In genomic region chr2:130728549-130729310, GRCh38 we compare ENCODE assay signal across 8 cellular contexts. TPM values are rescaled to one million over a fixed set of nuclear protein-coding genes. Genes with fewer than 3 reads are reported as not detected.
A peak's percentile ranks its signal among the peaks of the same experiment; 100 is the strongest.
DNase-seq lines count a peak whose midpoint lies in the region; TF ChIP-seq lines count a peak whose summit lies in the region.

A gene with protein sequence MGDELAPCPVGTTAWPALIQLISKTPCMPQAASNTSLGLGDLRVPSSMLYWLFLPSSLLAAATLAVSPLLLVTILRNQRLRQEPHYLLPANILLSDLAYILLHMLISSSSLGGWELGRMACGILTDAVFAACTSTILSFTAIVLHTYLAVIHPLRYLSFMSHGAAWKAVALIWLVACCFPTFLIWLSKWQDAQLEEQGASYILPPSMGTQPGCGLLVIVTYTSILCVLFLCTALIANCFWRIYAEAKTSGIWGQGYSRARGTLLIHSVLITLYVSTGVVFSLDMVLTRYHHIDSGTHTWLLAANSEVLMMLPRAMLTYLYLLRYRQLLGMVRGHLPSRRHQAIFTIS (plus strand): TSS chr2:130729070. CDS start chr2:130729152, 82 bp downstream.

- TF ChIP-seq CTCF in esophagus muscularis mucosa (IDR thresholded peaks at IDR 0.05) (no peak), spleen (IDR thresholded peaks at IDR 0.05 in 8 of 11, conservative IDR thresholded peaks at IDR 0.05 in 3 of 11) (no peak)

- H3K9me3 ChIP-seq in HUES64 (ENCODE audit: insufficient read depth, low read depth, low read length) (no peaks in the 10 kb centered on the region), NT2/D1 (ENCODE audit: insufficient read depth, low read length) (no peaks in the 10 kb centered on the region), esophagus muscularis mucosa (no peaks in the 10 kb centered on the region), spleen (no peaks in the 10 kb centered on the region)

- no peak for DNase-seq in NT2/D1 (ENCODE audit: low read depth, low spot score)
- peak; percentile 90 for DNase-seq in esophagus muscularis mucosa (ENCODE audit: extremely low spot score)
- peak; percentile 68 for DNase-seq in spleen
- no peak for DNase-seq in ecto neural progenitor cell (ENCODE audit: low spot score)
- no peak for DNase-seq in SIG-M5 treated with dmso at 0.1 percent for 504 hours (lab: John Stamatoyannopoulos, UW; ENCODE audit: unreplicated experiment)
- DNase-seq in UCSD-AML1 (lab: John Stamatoyannopoulos, UW; ENCODE audit: unreplicated experiment) = no peak
- no peak for DNase-seq in nucleus accumbens (lab: John Stamatoyannopoulos, UW)

- TF ChIP-seq POLR2A in esophagus muscularis mucosa (IDR thresholded peaks at IDR 0.05; ENCODE audit: low read depth) (no peak), spleen (IDR thresholded peaks at IDR 0.05) (no peak)

- H3K9ac ChIP-seq in HUES64 (ENCODE audit: low read depth, low read length) (peak within 1 kb of the TSS; percentile 15; the same call in 1 of the 2 replicates), NT2/D1 (ENCODE audit: insufficient read length, low read depth) (peak within 1 kb of the TSS; percentile 79)

- H3K4me1 ChIP-seq in HUES64 (ENCODE audit: insufficient read depth, low read length) = no peaks in the 10 kb centered on the region
- H3K4me1 ChIP-seq in NT2/D1 (ENCODE audit: insufficient read depth, insufficient read length) = peaks cover 7% of the 10 kb centered on the region
- H3K4me1 ChIP-seq in esophagus muscularis mucosa = peaks cover 19 to 21% (median 20%) of the 10 kb centered on the region in 4 donors
- H3K4me1 ChIP-seq in spleen = peaks cover 9 to 24% (median 21%) of the 10 kb centered on the region in 6 donors

- H3K4me3 ChIP-seq in HUES64 (ENCODE audit: low read length) (peak within 1 kb of the TSS; percentile 66), NT2/D1 (ENCODE audit: insufficient read length, low read depth) (peak within 1 kb of the TSS; percentile 81), esophagus muscularis mucosa (peak within 1 kb of the TSS; percentile 52 to 68 (median 62)), spleen (peak within 1 kb of the TSS in 7 of 8 donors; percentile 40 to 74 (median 44))

- H3K36me3 ChIP-seq in HUES64 (ENCODE audit: insufficient read depth, low read length) (no peaks in the 10 kb centered on the region), NT2/D1 (ENCODE audit: insufficient read depth, insufficient read length, low read length) (no peaks in the 10 kb centered on the region), esophagus muscularis mucosa (no peaks in the 10 kb centered on the region), spleen (no peaks in the 10 kb centered on the region)

- 90% methylated on average over 8 of the region's 8 CpGs for WGBS in HUES64
- 79% methylated on average over 7 of the region's 8 CpGs for WGBS in esophagus muscularis mucosa
- WGBS in spleen, 5 donors = 69 to 87% (median 76%) methylated on average over 4 to 8 of the region's 8 CpGs

- intact Hi-C loops in esophagus muscularis mucosa (cut with DNase I) (no loop called here), spleen (cut with DNase I; ENCODE audit: low total_unique reads) (no loop called here)

- H3K27me3 ChIP-seq in HUES64 (ENCODE audit: insufficient read depth, low read length) (peaks cover 19% of the 10 kb centered on the region), NT2/D1 (ENCODE audit: insufficient read depth, insufficient read length) (peaks cover 30% of the 10 kb centered on the region), esophagus muscularis mucosa (peaks cover 0 to 3% (median 0%) of the 10 kb centered on the region in 4 donors), spleen (replicated peaks in 1 of 7) (peaks cover 0 to 29% (median 8%) of the 10 kb centered on the region in 7 donors)

- no peak for TF ChIP-seq EP300 in esophagus muscularis mucosa (IDR thresholded peaks at IDR 0.05)

- H3K27ac ChIP-seq in HUES64 (ENCODE audit: low read depth, low read length) (no peak within 1 kb of the TSS), esophagus muscularis mucosa (replicated peaks in 1 of 4) (peak within 1 kb of the TSS; percentile 47 to 79 (median 65)), spleen (peak within 1 kb of the TSS in 6 of 8 donors; percentile 57 to 86 (median 76))

RNA-seq across cellular contexts. Expression of the gene that starts here (rescaled TPM):
- not detected for polyA plus RNA-seq in HUES64 (2013, experiment 1 of 2)
- not detected for polyA plus RNA-seq in HUES64 (2013, experiment 2 of 2)
- total RNA-seq in esophagus muscularis mucosa (not detected), spleen (not detected)
- not detected for polyA plus RNA-seq in spleen

Comparison
In these comparisons a context has a peak if more than half of its experiments do, and no peak if none do; other contexts are left out.
1. Peak in DNase-seq, H3K4me3 ChIP-seq and H3K27ac ChIP-seq in esophagus muscularis mucosa; RNA of the gene not detected or under 1 TPM.
2. Peak in DNase-seq, H3K4me3 ChIP-seq and H3K27ac ChIP-seq in spleen; RNA of the gene not detected or under 1 TPM.